In the genomic region with DNA sequence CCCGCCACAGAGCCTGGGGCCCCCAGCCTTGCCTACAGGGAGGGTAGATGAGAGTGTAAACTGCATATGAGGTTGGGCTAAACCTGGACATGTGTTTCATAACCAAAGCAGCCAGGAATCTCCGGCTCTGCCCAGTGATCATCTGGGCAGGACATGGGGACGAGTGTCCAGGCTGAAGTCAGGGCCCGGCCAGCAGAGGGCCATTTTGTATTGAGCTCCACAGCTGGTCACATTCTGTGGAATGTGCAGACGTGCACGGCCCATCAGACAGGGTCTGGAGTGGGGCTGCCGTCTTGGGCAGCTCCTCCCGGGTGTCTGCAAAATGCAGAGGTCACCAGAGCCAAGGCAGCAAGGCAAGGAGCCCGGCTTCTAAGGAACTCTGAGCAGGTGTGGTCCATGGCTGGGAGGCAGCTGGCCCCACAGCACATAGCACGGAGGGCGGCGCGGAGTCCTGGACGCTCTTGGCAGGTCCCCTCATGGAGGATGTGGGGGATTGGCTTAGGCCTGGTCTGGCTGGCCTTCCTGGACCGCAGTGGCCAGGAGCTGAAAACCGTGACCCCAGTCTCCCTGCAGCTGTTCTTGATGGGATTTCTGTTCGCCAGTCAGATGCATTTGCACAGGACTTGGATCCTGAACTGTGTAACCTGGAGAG, we compare ENCODE assay signal across 1 cellular context.
TF ChIP-seq lines count a peak whose summit lies in the region.

No MANE protein-coding gene starts in this region.

TF ChIP-seq in SK-N-SH treated with all-trans-retinoic acid at 6 μM for 48 hours, 23 proteins besides CTCF, POLR2A, EP300 and RAD21 (continued from another document):
- TF ChIP-seq, protein P1, sequence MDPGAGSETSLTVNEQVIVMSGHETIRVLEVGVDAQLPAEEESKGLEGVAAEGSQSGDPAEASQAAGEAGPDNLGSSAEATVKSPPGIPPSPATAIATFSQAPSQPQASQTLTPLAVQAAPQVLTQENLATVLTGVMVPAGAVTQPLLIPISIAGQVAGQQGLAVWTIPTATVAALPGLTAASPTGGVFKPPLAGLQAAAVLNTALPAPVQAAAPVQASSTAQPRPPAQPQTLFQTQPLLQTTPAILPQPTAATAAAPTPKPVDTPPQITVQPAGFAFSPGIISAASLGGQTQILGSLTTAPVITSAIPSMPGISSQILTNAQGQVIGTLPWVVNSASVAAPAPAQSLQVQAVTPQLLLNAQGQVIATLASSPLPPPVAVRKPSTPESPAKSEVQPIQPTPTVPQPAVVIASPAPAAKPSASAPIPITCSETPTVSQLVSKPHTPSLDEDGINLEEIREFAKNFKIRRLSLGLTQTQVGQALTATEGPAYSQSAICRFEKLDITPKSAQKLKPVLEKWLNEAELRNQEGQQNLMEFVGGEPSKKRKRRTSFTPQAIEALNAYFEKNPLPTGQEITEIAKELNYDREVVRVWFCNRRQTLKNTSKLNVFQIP (CRISPR knock-in tag; IDR thresholded peaks at IDR 0.05; ENCODE audit: borderline replicate concordance, low read depth) = no peak
- TF ChIP-seq ZFP30 (CRISPR knock-in tag; IDR thresholded peaks at IDR 0.05) (no peak), RARB (CRISPR knock-in tag; IDR thresholded peaks at IDR 0.05) (no peak), GLIS3 (CRISPR knock-in tag; IDR thresholded peaks at IDR 0.05) (no peak), ESRRG (CRISPR knock-in tag; IDR thresholded peaks at IDR 0.05) (no peak), ISL1 (CRISPR knock-in tag; IDR thresholded peaks at IDR 0.05) (no peak), ZNF565 (CRISPR knock-in tag; conservative IDR thresholded peaks at IDR 0.05; ENCODE audit: low read depth) (no peak)
- TF ChIP-seq, protein P2, sequence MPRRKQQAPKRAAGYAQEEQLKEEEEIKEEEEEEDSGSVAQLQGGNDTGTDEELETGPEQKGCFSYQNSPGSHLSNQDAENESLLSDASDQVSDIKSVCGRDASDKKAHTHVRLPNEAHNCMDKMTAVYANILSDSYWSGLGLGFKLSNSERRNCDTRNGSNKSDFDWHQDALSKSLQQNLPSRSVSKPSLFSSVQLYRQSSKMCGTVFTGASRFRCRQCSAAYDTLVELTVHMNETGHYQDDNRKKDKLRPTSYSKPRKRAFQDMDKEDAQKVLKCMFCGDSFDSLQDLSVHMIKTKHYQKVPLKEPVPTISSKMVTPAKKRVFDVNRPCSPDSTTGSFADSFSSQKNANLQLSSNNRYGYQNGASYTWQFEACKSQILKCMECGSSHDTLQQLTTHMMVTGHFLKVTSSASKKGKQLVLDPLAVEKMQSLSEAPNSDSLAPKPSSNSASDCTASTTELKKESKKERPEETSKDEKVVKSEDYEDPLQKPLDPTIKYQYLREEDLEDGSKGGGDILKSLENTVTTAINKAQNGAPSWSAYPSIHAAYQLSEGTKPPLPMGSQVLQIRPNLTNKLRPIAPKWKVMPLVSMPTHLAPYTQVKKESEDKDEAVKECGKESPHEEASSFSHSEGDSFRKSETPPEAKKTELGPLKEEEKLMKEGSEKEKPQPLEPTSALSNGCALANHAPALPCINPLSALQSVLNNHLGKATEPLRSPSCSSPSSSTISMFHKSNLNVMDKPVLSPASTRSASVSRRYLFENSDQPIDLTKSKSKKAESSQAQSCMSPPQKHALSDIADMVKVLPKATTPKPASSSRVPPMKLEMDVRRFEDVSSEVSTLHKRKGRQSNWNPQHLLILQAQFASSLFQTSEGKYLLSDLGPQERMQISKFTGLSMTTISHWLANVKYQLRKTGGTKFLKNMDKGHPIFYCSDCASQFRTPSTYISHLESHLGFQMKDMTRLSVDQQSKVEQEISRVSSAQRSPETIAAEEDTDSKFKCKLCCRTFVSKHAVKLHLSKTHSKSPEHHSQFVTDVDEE (CRISPR knock-in tag; IDR thresholded peaks at IDR 0.05) = no peak
